9 cellular contexts compared by ENCODE assay signal in the genomic region with DNA sequence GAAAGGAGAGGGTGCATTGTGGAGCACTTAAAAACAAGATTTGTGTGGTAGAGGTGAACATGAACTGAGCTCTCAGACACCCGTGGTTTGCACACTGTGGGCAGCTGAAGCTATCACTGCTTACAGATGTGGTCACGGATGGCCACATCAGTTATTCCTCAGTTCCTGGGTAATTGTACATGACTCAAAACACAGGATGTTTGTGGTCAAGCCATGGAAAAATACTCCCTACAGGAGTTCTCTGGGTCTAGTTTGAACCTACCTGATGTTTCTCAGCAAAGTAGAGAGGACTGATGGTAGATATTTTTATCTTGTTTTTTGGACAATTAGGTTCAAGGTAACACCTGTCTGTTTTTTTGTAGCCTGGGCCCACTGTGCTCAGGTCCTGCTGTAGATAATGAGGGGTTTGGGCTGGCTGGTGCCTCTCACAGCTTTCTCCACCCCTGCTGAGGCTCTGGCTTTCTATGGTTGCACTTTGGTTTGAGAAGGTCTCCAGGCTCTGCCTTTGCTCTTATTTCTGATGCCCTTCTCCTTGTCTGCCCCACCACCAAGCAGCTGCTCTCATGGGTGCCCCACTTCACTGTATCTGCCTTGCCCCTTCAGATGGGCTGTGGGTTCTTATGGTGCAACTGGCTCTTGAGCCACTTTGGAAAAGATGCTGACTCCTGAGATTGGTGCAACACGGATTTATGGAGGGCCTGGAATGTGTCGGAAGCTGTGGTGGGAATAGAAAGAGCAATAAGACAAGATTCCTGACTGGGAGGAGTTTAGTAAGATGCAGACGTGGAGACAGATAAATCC. TPM values are rescaled to one million over a fixed set of nuclear protein-coding genes. Genes with fewer than 3 reads are reported as not detected.
DNase-seq lines count a peak whose midpoint lies in the region; ATAC-seq and TF ChIP-seq lines count a peak whose summit lies in the region.
"Had no signal": no experiment of that assay in that cellular context is flagged by ENCODE, and none has a peak within 500 bp of the region (broad histone marks: within the 10 kb centered on the region; RNA-seq: fewer than 3 reads in every experiment).

No MANE protein-coding gene starts in this region.

- peaks cover 3% of the 10 kb centered on the region for H3K36me3 ChIP-seq in kidney epithelial cell (ENCODE audit: control insufficient read depth, insufficient read depth, low read length)

- peak; percentile 91 for ATAC-seq in activated T-cell treated with anti-CD3 and anti-CD28 coated beads, Interleukin-2, amount 50 U/mL, for 4 hours
- ATAC-seq in HG03159 (IDR thresholded peaks at IDR 0.05; ENCODE audit: unreplicated experiment) = no peak
- ATAC-seq in HG02981 (IDR thresholded peaks at IDR 0.05; ENCODE audit: unreplicated experiment) = no peak

- peaks cover 12% of the 10 kb centered on the region for H3K27me3 Mint-ChIP-seq in activated T-cell treated with anti-CD3 and anti-CD28 coated beads, Interleukin-2, amount 50 U/mL, for 4 hours (ENCODE audit: low read depth)

- no peak for TF ChIP-seq CTCF in kidney epithelial cell (IDR thresholded peaks at IDR 0.05; ENCODE audit: insufficient read depth, low read length, poor library complexity, severe bottlenecking)

- H3K36me3 Mint-ChIP-seq in activated T-cell treated with anti-CD3 and anti-CD28 coated beads, Interleukin-2, amount 50 U/mL, for 4 hours (ENCODE audit: insufficient read depth) = no peaks in the 10 kb centered on the region

- peaks cover 75% of the 10 kb centered on the region for H3K4me1 Mint-ChIP-seq in activated T-cell treated with anti-CD3 and anti-CD28 coated beads, Interleukin-2, amount 50 U/mL, for 4 hours (ENCODE audit: low read depth)

- in situ Hi-C loops in ACHN (cut with HindIII; ENCODE audit: low pct_ligation_motif_present, low pct_unique_long_range_greater_than_20kb, low sequenced_read_pairs) = no loop called here

- H3K27me3 ChIP-seq in kidney epithelial cell (ENCODE audit: control insufficient read depth, insufficient read depth, low read length) = no peaks in the 10 kb centered on the region

- no peak overlapping the region for H3K4me3 ChIP-seq in kidney epithelial cell (ENCODE audit: low read depth, low read length)
- H3K4me3 ChIP-seq: SK-N-MC had no signal

- H3K9me3 Mint-ChIP-seq in activated T-cell treated with anti-CD3 and anti-CD28 coated beads, Interleukin-2, amount 50 U/mL, for 4 hours = no peaks in the 10 kb centered on the region

- peak; percentile 80 for DNase-seq in ACHN
- peak; percentile 64 for DNase-seq in NCI-H226
- peak; percentile 51 for DNase-seq in activated T-cell treated with anti-CD3 and anti-CD28 coated beads, Interleukin-2, amount 50 U/mL, for 4 hours
- peak; percentile 92 for DNase-seq in kidney epithelial cell (ENCODE audit: low read depth)
- no peak for DNase-seq in DMS79 (lab: John Stamatoyannopoulos, UW)
- no peak for DNase-seq in middle frontal gyrus (ENCODE audit: extremely low spot score, low spot score)

- peak overlapping the region; percentile 9 for H3K4me3 Mint-ChIP-seq in activated T-cell treated with anti-CD3 and anti-CD28 coated beads, Interleukin-2, amount 50 U/mL, for 4 hours

RNA-seq across cellular contexts. Expression of gene CDCP1, which starts 40.1 kb away (rescaled TPM):
- total RNA-seq in activated T-cell treated with anti-CD3 and anti-CD28 coated beads, Interleukin-2, amount 50 U/mL, for 4 hours = 1 to 10 TPM in 2 of 3 donors, under 1 TPM in 1; 0.63 to 2.3 (median 1.0) TPM
- 82.0 and 92.1 TPM in 2 replicates for total RNA-seq in kidney epithelial cell

Comparison
In these comparisons a context has a peak if more than half of its experiments do, and no peak if none do; other contexts are left out.
1. DNase-seq: peak in ACHN (single experiment), NCI-H226 (single experiment), activated T-cell treated with anti-CD3 and anti-CD28 coated beads, Interleukin-2, amount 50 U/mL, for 4 hours (single experiment) and kidney epithelial cell (single experiment); none in DMS79 (single experiment) and middle frontal gyrus (single experiment).
2. ATAC-seq: peak in activated T-cell treated with anti-CD3 and anti-CD28 coated beads, Interleukin-2, amount 50 U/mL, for 4 hours (2 of 2); none in HG03159 (single experiment) and HG02981 (single experiment).
3. RNA of gene CDCP1, which starts 40.1 kb away (total RNA-seq): 82.0 to 92.1 TPM in kidney epithelial cell; 0.63 to 2.3 TPM in activated T-cell treated with anti-CD3 and anti-CD28 coated beads, Interleukin-2, amount 50 U/mL, for 4 hours; every median in the first group is over 10 times any median in the second.